1 cellular context compared by ENCODE assay signal in genomic region chr10:119314486-119314885, GRCh38.
TF ChIP-seq lines count a peak whose summit lies in the region.

No MANE protein-coding gene starts in this region.

TF ChIP-seq in HCT116, 20 proteins besides CTCF, POLR2A, EP300 and RAD21 (continued from another document):
- TF ChIP-seq REST (IDR thresholded peaks at IDR 0.05; ENCODE audit: low read depth) (no peak), EZH2 (IDR thresholded peaks at IDR 0.05) (no peak), EZH2phosphoT487 (IDR thresholded peaks at IDR 0.05; ENCODE audit: borderline replicate concordance) (no peak), SIN3A (IDR thresholded peaks at IDR 0.05; ENCODE audit: low read depth) (no peak)
